Comparison of ENCODE assay signal across 25 cellular contexts in the genomic region with DNA sequence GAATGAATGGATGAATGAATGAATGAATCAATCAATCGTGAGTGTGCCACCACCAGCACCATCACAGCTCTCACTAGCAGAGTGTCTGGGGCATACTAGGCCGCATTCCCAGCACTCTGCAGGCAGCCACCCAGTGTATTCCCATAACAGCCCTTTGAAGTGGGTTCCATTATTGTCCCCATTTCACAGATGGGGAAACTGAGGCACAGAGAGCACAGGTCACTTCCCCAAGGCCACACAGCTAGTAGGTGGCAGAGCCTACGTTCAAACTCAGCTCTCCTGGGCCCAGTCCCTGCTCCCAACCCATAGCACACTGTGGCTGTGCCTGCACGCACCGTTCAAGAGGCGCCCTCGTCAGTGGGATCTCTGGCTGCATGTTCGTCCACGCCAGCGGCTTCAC.
DNase-seq lines count a peak whose midpoint lies in the region; ATAC-seq, FAIRE-seq and TF ChIP-seq lines count a peak whose summit lies in the region.
"Had no signal": no experiment of that assay in that cellular context is flagged by ENCODE, and none has a peak within 500 bp of the region (broad histone marks: within the 10 kb centered on the region; RNA-seq: fewer than 3 reads in every experiment).

No MANE protein-coding gene starts in this region.

- intact Hi-C loops in HepG2 (cut with micrococcal nuclease; ENCODE audit: unreplicated experiment) (no loop called here), right lobe of liver (cut with DNase I) (no loop called here), prostate gland (cut with DNase I) (loop anchor here (5.0 kb wide), 2 partner anchors 124 to 184 kb away; partner anchors contain the start of gene NCOR2)

- no peak for DNase-seq in HepG2 (ENCODE audit: low spot score)
- no peak for DNase-seq in right lobe of liver
- DNase-seq in effector memory CD8-positive, alpha-beta T cell, result no peak
- DNase-seq in prostate gland (ENCODE audit: low spot score), result no peak
- DNase-seq in midbrain (lab: John Stamatoyannopoulos, UW), result no peak
- no peak for DNase-seq in activated CD8-positive, alpha-beta memory T cell treated with anti-CD3 and anti-CD28 coated beads, Interleukin-2, amount 10 ng/mL, durations not matched to agents 7 days and 5 days
- DNase-seq in effector CD4-positive, alpha-beta T cell, result no peak
- DNase-seq in stimulated activated CD4-positive, alpha-beta T cell treated with anti-CD3 and anti-CD28 coated beads, Interleukin-12 subunit alpha, Interleukin-12 subunit beta, amount 100 ng/mL, for 4 hours, result no peak
- DNase-seq: activated CD4-positive, CD25-positive, alpha-beta regulatory T cell treated with anti-CD3 and anti-CD28 coated beads, Interleukin-2, amount 50 U/mL, for 72 hours; activated CD8-positive, alpha-beta memory T cell treated with anti-CD3 and anti-CD28 coated beads for 24 hours; CD4-positive, alpha-beta memory T cell; DMS53; KBM-7; MV-4-11; NCI-H187; NCI-H345; occipital lobe; stimulated activated CD4-positive, alpha-beta T cell treated with anti-CD3 and anti-CD28 coated beads, Interleukin-2, amount 100 ng/mL, for 24 hours; T-helper 9 cell had no signal

- POLR2A ChIA-PET in HepG2 (lab: Yijun Ruan, JAX), result no interaction called here

- no peak for TF ChIP-seq CTCF in HepG2 (CRISPR knock-in tag; IDR thresholded peaks at IDR 0.05)
- TF ChIP-seq CTCF in right lobe of liver (IDR thresholded peaks at IDR 0.05), result no peak
- no peak for TF ChIP-seq CTCF in prostate gland (IDR thresholded peaks at IDR 0.05)

- no peak overlapping the region for H3K9ac ChIP-seq in HepG2 (ENCODE audit: insufficient read depth, low read depth, low read length)

- TF ChIP-seq POLR2A in HepG2 (IDR thresholded peaks at IDR 0.05; ENCODE audit: insufficient read depth in 1 of 2, low read depth in 2 of 2, low read length in 2 of 2) (no peak), right lobe of liver (IDR thresholded peaks at IDR 0.05) (no peak), prostate gland (IDR thresholded peaks at IDR 0.05) (no peak)

- H3K36me3 Mint-ChIP-seq in effector memory CD8-positive, alpha-beta T cell (ENCODE audit: insufficient read depth), result peaks cover 27% of the 10 kb centered on the region
- H3K36me3 Mint-ChIP-seq in activated CD8-positive, alpha-beta memory T cell treated with anti-CD3 and anti-CD28 coated beads, Interleukin-2, amount 10 ng/mL, durations not matched to agents 7 days and 5 days, result no peaks in the 10 kb centered on the region

- no peak overlapping the region for H3K4me3 Mint-ChIP-seq in effector memory CD8-positive, alpha-beta T cell
- no peak overlapping the region for H3K4me3 Mint-ChIP-seq in activated CD8-positive, alpha-beta memory T cell treated with anti-CD3 and anti-CD28 coated beads, Interleukin-2, amount 10 ng/mL, durations not matched to agents 7 days and 5 days
- H3K4me3 Mint-ChIP-seq: CD4-positive, alpha-beta memory T cell; dendritic cell treated with granulocyte-macrophage colony-stimulating factor and Interleukin-4, amounts not matched to agents 40 ng/mL and 50 ng/mL, for 4 days; stimulated activated naive CD8-positive, alpha-beta T cell treated with anti-CD3 and anti-CD28 coated beads, Interleukin-15, Interleukin-2, amounts not matched to agents 100 ng/mL and 50 ng/mL, for 24 hours had no signal

- H3K36me3 ChIP-seq in HepG2 (replicated peaks in 1 of 2; ENCODE audit: control insufficient read depth in 1 of 2, insufficient read depth in 2 of 2, low read length in 2 of 2) (peaks cover 14 to 40% of the 10 kb centered on the region in 2 experiments; a peak in 4 of 5 replicates), right lobe of liver (peaks cover 0 to 7% (median 0%) of the 10 kb centered on the region in 4 donors), prostate gland (peaks cover 3 to 23% of the 10 kb centered on the region in 2 donors)

- in situ Hi-C loops in HepG2 (cut with HindIII; ENCODE audit: extremely low pct_ligation_motif_present, low pct_unique_long_range_greater_than_20kb), result no loop called here

- no peaks in the 10 kb centered on the region for H3K79me2 ChIP-seq in HepG2 (ENCODE audit: insufficient read depth, low read length)

- H2AFZ ChIP-seq in HepG2 (ENCODE audit: low read length), result no peak overlapping the region

- TF ChIP-seq EP300 in HepG2 (IDR thresholded peaks at IDR 0.05; ENCODE audit: low read depth in 2 of 2, low read length in 2 of 2), result no peak
- TF ChIP-seq EP300 in HepG2 (CRISPR knock-in tag; IDR thresholded peaks at IDR 0.05; ENCODE audit: borderline replicate concordance), result no peak

- peak overlapping the region; percentile 44 to 49 for H3K27ac Mint-ChIP-seq in effector memory CD8-positive, alpha-beta T cell
- H3K27ac Mint-ChIP-seq in activated CD8-positive, alpha-beta memory T cell treated with anti-CD3 and anti-CD28 coated beads, Interleukin-2, amount 10 ng/mL, durations not matched to agents 7 days and 5 days, result no peak overlapping the region
- H3K27ac Mint-ChIP-seq: stimulated activated naive CD8-positive, alpha-beta T cell treated with anti-CD3 and anti-CD28 coated beads, Interleukin-15, Interleukin-2, amounts not matched to agents 100 ng/mL and 50 ng/mL, for 24 hours had no signal

- no TSS peak for BruUV-seq in HepG2 (replicated peaks; lab: Mats Ljungman, UMichigan)

- TF ChIP-seq RAD21 in HepG2 (CRISPR knock-in tag; IDR thresholded peaks at IDR 0.05), result no peak

- no peak overlapping the region for H3K4me3 ChIP-seq in HepG2 (replicated peaks in 1 of 3; ENCODE audit: insufficient read depth in 1 of 3, low read depth in 2 of 3, low read length in 3 of 3)
- H3K4me3 ChIP-seq in right lobe of liver, result no peak overlapping the region
- no peak overlapping the region for H3K4me3 ChIP-seq in prostate gland
- H3K4me3 ChIP-seq: SK-N-MC had no signal

- H3K27ac ChIP-seq in HepG2 (ENCODE audit: extremely low read length, insufficient read depth, low read length) (no peak overlapping the region), right lobe of liver (no peak overlapping the region), prostate gland (peak overlapping the region; percentile 74 to 81)
- H3K27ac ChIP-seq: epithelial cell of prostate, SK-N-MC had no signal

- H3K27me3 Mint-ChIP-seq in effector memory CD8-positive, alpha-beta T cell, result no peaks in the 10 kb centered on the region
- H3K27me3 Mint-ChIP-seq in activated CD8-positive, alpha-beta memory T cell treated with anti-CD3 and anti-CD28 coated beads, Interleukin-2, amount 10 ng/mL, durations not matched to agents 7 days and 5 days, result no peaks in the 10 kb centered on the region
- H3K27me3 Mint-ChIP-seq: CD4-positive, alpha-beta memory T cell; dendritic cell treated with granulocyte-macrophage colony-stimulating factor and Interleukin-4, amounts not matched to agents 40 ng/mL and 50 ng/mL, for 4 days; stimulated activated naive CD8-positive, alpha-beta T cell treated with anti-CD3 and anti-CD28 coated beads, Interleukin-15, Interleukin-2, amounts not matched to agents 100 ng/mL and 50 ng/mL, for 24 hours had no signal

- 96% methylated on average over 9 of the region's 10 CpGs for WGBS in HepG2 (ENCODE audit: low lambda C conversion rate)
- WGBS in right lobe of liver (ENCODE audit: insufficient coverage, low coverage, low lambda C conversion rate, missing lambda C conversion rate), result 92% methylated on average over 3 of the region's 10 CpGs
- 83% methylated on average over 10 of the region's 10 CpGs for WGBS in prostate gland

- H3K27me3 ChIP-seq in HepG2 (ENCODE audit: control insufficient read depth in 1 of 2, insufficient read depth in 2 of 2, low read length in 2 of 2) (no peaks in the 10 kb centered on the region), right lobe of liver (no peaks in the 10 kb centered on the region), prostate gland (replicated peaks; ENCODE audit: insufficient read depth) (no peaks in the 10 kb centered on the region)

- H3K4me1 ChIP-seq in HepG2 (ENCODE audit: insufficient read depth, low read length), result peaks cover 16% of the 10 kb centered on the region
- peaks cover 2 to 32% (median 17%) of the 10 kb centered on the region in 4 donors for H3K4me1 ChIP-seq in right lobe of liver
- peaks cover 40% of the 10 kb centered on the region for H3K4me1 ChIP-seq in prostate gland (replicated peaks)

- ATAC-seq in HepG2 (no peak), right lobe of liver (no peak)
- no peak for ATAC-seq in effector memory CD8-positive, alpha-beta T cell (replicated peaks)
- ATAC-seq in activated CD8-positive, alpha-beta memory T cell treated with anti-CD3 and anti-CD28 coated beads, Interleukin-2, amount 10 ng/mL, durations not matched to agents 7 days and 5 days, result no peak
- ATAC-seq: HCT116, left lobe of liver had no signal

- peaks cover 5% of the 10 kb centered on the region; the same call in 1 of the 2 replicates for H4K20me1 ChIP-seq in HepG2 (ENCODE audit: insufficient read depth, low read length)

- peaks cover 10 to 15% of the 10 kb centered on the region in 2 donors for H3K4me1 Mint-ChIP-seq in effector memory CD8-positive, alpha-beta T cell (ENCODE audit: low read depth in 2 of 2)
- H3K4me1 Mint-ChIP-seq in activated CD8-positive, alpha-beta memory T cell treated with anti-CD3 and anti-CD28 coated beads, Interleukin-2, amount 10 ng/mL, durations not matched to agents 7 days and 5 days, result no peaks in the 10 kb centered on the region

- H3K9me3 ChIP-seq in HepG2 (ENCODE audit: low read length) (no peaks in the 10 kb centered on the region), right lobe of liver (no peaks in the 10 kb centered on the region), prostate gland (no peaks in the 10 kb centered on the region)

- H3K4me2 ChIP-seq in HepG2 (ENCODE audit: low read depth, low read length), result no peak overlapping the region

- CTCF ChIA-PET in HepG2 (lab: Yijun Ruan, JAX; ENCODE audit: low intra/inter-chr PET ratio, low total read pairs), result no interaction called here
- CTCF ChIA-PET in activated CD8-positive, alpha-beta memory T cell treated with anti-CD3 and anti-CD28 coated beads, Interleukin-2, amount 10 ng/mL, durations not matched to agents 7 days and 5 days (lab: Charles Lee), result no interaction called here

- no peak for FAIRE-seq in HepG2 (lab: Jason Lieb, UNC)

- no peaks in the 10 kb centered on the region for H3K9me3 Mint-ChIP-seq in effector memory CD8-positive, alpha-beta T cell
- H3K9me3 Mint-ChIP-seq in activated CD8-positive, alpha-beta memory T cell treated with anti-CD3 and anti-CD28 coated beads, Interleukin-2, amount 10 ng/mL, durations not matched to agents 7 days and 5 days (ENCODE audit: low read depth), result no peaks in the 10 kb centered on the region
- H3K9me3 Mint-ChIP-seq: CD4-positive, alpha-beta memory T cell; dendritic cell treated with granulocyte-macrophage colony-stimulating factor and Interleukin-4, amounts not matched to agents 40 ng/mL and 50 ng/mL, for 4 days; stimulated activated naive CD8-positive, alpha-beta T cell treated with anti-CD3 and anti-CD28 coated beads, Interleukin-15, Interleukin-2, amounts not matched to agents 100 ng/mL and 50 ng/mL, for 24 hours had no signal

TF ChIP-seq in HepG2, 621 proteins besides CTCF, POLR2A, EP300 and RAD21 (continues in another document):
- TF ChIP-seq SMARCE1 (IDR thresholded peaks at IDR 0.05; ENCODE audit: borderline replicate concordance), result no peak
- TF ChIP-seq ZNF629 (CRISPR knock-in tag; conservative IDR thresholded peaks at IDR 0.05), result peak; percentile 84

Comparison
In these comparisons a context has a peak if more than half of its experiments do, and no peak if none do; other contexts are left out.
1. H3K27ac ChIP-seq: peak in prostate gland (2 of 2); none in HepG2 (single experiment) and right lobe of liver (0 of 3).